In the genomic region with DNA sequence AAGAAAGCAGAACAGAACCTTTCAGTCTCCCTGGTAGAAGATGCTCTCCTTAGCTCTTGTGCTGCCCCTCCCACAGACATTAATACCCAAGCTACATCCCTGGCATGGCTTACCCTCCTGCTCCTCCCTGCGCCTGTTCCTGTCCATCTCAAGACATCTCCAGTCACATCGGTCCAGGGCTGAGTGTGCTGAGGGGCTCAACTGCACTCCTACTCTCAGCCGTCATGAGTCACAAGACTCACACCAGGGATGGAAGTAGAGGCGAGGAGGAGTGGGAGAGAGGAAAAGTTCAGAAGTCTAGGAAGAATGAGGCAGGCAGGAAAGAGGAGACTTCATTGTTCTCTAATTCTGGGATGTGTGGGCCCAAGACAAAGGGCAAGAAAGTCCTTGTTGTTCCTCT, we compare ENCODE assay signal across 20 cellular contexts. TPM values are rescaled to one million over a fixed set of nuclear protein-coding genes. Genes with fewer than 3 reads are reported as not detected.
A peak's percentile ranks its signal among the peaks of the same experiment; 100 is the strongest.
DNase-seq lines count a peak whose midpoint lies in the region; ATAC-seq and TF ChIP-seq lines count a peak whose summit lies in the region.
"Had no signal": no experiment of that assay in that cellular context is flagged by ENCODE, and none has a peak within 500 bp of the region (broad histone marks: within the 10 kb centered on the region; RNA-seq: fewer than 3 reads in every experiment).

No MANE protein-coding gene starts in this region.

- H3K27ac Mint-ChIP-seq in chondrocyte (ENCODE audit: unreplicated experiment): peak overlapping the region; percentile 47
- H3K27ac Mint-ChIP-seq: natural killer cell treated with Interleukin-12 subunit alpha and Interleukin-12 subunit beta and Interleukin-15 and Interleukin-18, amount 100 ng/mL, for 72 hours; T-helper 17 cell had no signal

- ATAC-seq in lower lobe of right lung: no peak
- ATAC-seq in upper lobe of right lung: no peak
- ATAC-seq: gastroesophageal sphincter, T-helper 17 cell had no signal

- H3K27ac ChIP-seq in lower lobe of right lung (peak overlapping the region; percentile 82), upper lobe of right lung (peak overlapping the region; percentile 58)
- H3K27ac ChIP-seq: adrenal gland, cardiac muscle cell, thyroid gland had no signal

- H3K4me3 ChIP-seq in lower lobe of right lung: no peak overlapping the region
- no peak overlapping the region for H3K4me3 ChIP-seq in upper lobe of right lung
- H3K4me3 ChIP-seq in MG63: no peak overlapping the region
- H3K4me3 ChIP-seq: adrenal gland, cardiac muscle cell, gastroesophageal sphincter, thyroid gland had no signal

- no peaks in the 10 kb centered on the region for H3K9me3 Mint-ChIP-seq in chondrocyte (ENCODE audit: low read depth)
- H3K9me3 Mint-ChIP-seq: natural killer cell treated with Interleukin-12 subunit alpha and Interleukin-12 subunit beta and Interleukin-15 and Interleukin-18, amount 100 ng/mL, for 72 hours had no signal

- H3K27me3 Mint-ChIP-seq in chondrocyte (ENCODE audit: low read depth): no peaks in the 10 kb centered on the region

- peak; percentile 98 for DNase-seq in LHCN-M2 (ENCODE audit: low read depth)
- no peak for DNase-seq in chondrocyte (ENCODE audit: low spot score)
- DNase-seq in lower lobe of right lung: no peak
- DNase-seq in upper lobe of right lung: no peak
- DNase-seq in MG63: no peak
- no peak for DNase-seq in cerebellar nuclear complex (lab: John Stamatoyannopoulos, UW)
- DNase-seq in NCI-H2107 treated with DMSO at 0.1 percent for 48 hours (lab: John Stamatoyannopoulos, UW; ENCODE audit: unreplicated experiment): no peak
- DNase-seq in NK-92 (lab: John Stamatoyannopoulos, UW; ENCODE audit: unreplicated experiment): no peak
- DNase-seq: activated CD4-positive, alpha-beta T cell treated with anti-CD3 and anti-CD28 coated beads, Interleukin-2, amount 50 U/mL, for 1 hour; activated gamma-delta T cell; adrenal gland; DND-41; MM.1S; NCI-H1436 treated with DMSO at 0.1 percent for 48 hours; stimulated activated naive CD4-positive, alpha-beta T cell treated with Interleukin-2 at 50 U/mL for 16 hours; T-helper 17 cell had no signal

- H3K9me3 ChIP-seq in lower lobe of right lung (no peaks in the 10 kb centered on the region), upper lobe of right lung (no peaks in the 10 kb centered on the region), MG63 (no peaks in the 10 kb centered on the region)
- H3K9me3 ChIP-seq: adrenal gland, gastroesophageal sphincter, thyroid gland had no signal

- H3K4me1 ChIP-seq in lower lobe of right lung (peaks cover 37% of the 10 kb centered on the region), upper lobe of right lung (peaks cover 33% of the 10 kb centered on the region)

- peaks cover 36% of the 10 kb centered on the region for H3K4me1 Mint-ChIP-seq in chondrocyte (ENCODE audit: low read depth)

- H3K36me3 ChIP-seq in lower lobe of right lung: no peaks in the 10 kb centered on the region
- H3K36me3 ChIP-seq in upper lobe of right lung: no peaks in the 10 kb centered on the region
- no peaks in the 10 kb centered on the region for H3K36me3 ChIP-seq in MG63
- H3K36me3 ChIP-seq: adrenal gland, cardiac muscle cell, gastroesophageal sphincter, thyroid gland had no signal

- no peak overlapping the region for H3K4me3 Mint-ChIP-seq in chondrocyte (ENCODE audit: unreplicated experiment)
- H3K4me3 Mint-ChIP-seq: natural killer cell treated with Interleukin-12 subunit alpha and Interleukin-12 subunit beta and Interleukin-15 and Interleukin-18, amount 100 ng/mL, for 72 hours; T-helper 17 cell had no signal

- intact Hi-C loops in lower lobe of right lung (cut with DNase I) (no loop called here), upper lobe of right lung (cut with DNase I) (no loop called here)

- H3K27me3 ChIP-seq in lower lobe of right lung (ENCODE audit: low read depth): no peaks in the 10 kb centered on the region
- H3K27me3 ChIP-seq in upper lobe of right lung: no peaks in the 10 kb centered on the region
- no peaks in the 10 kb centered on the region for H3K27me3 ChIP-seq in MG63
- H3K27me3 ChIP-seq: adrenal gland, gastroesophageal sphincter, thyroid gland had no signal

- TF ChIP-seq CTCF in chondrocyte (IDR thresholded peaks at IDR 0.05) (no peak), lower lobe of right lung (IDR thresholded peaks at IDR 0.05) (no peak), upper lobe of right lung (IDR thresholded peaks at IDR 0.05) (no peak)

- no peaks in the 10 kb centered on the region for H3K36me3 Mint-ChIP-seq in chondrocyte (ENCODE audit: low read depth)
- H3K36me3 Mint-ChIP-seq: natural killer cell treated with Interleukin-12 subunit alpha and Interleukin-12 subunit beta and Interleukin-15 and Interleukin-18, amount 100 ng/mL, for 72 hours had no signal

RNA-seq across cellular contexts. Expression of a gene that starts 9.2 kb away (rescaled TPM):
- total RNA-seq in LHCN-M2 (2014; rRNA removed) (not detected in 2 replicates), chondrocyte (0.22 to 0.33 TPM (median 0.30 TPM) in 3 replicates), lower lobe of right lung (69.9 TPM), upper lobe of right lung (112 TPM)
- polyA plus RNA-seq in LHCN-M2 (2012): not detected
- total RNA-seq in MG63 (2014; rRNA removed; shearing (Covaris generic); ENCODE audit: low replicate concordance): not detected in 2 replicates
- total RNA-seq: cardiac muscle cell; natural killer cell treated with Interleukin-12 subunit alpha and Interleukin-12 subunit beta and Interleukin-15 and Interleukin-18, amount 100 ng/mL, for 72 hours had no signal

RNA-seq across cellular contexts. Expression of a gene that starts 39.8 kb away (rescaled TPM):
- total RNA-seq in LHCN-M2 (2014; rRNA removed) (11.7 and 20.6 TPM in 2 replicates), chondrocyte (8.9 to 9.3 TPM (median 9.0 TPM) in 3 replicates), lower lobe of right lung (33.4 TPM), upper lobe of right lung (31.3 TPM)
- 6.4 TPM for polyA plus RNA-seq in LHCN-M2 (2012)
- total RNA-seq in MG63 (2014; rRNA removed; shearing (Covaris generic); ENCODE audit: low replicate concordance): 24.3 and 58.4 TPM in 2 replicates

Comparison
In these comparisons a context has a peak if more than half of its experiments do, and no peak if none do; other contexts are left out.
1. RNA of a gene that starts 9.2 kb away (total RNA-seq): 112 TPM in upper lobe of right lung (single experiment) and 69.9 TPM in lower lobe of right lung (single experiment); 0.22 to 0.33 TPM in chondrocyte, not detected in LHCN-M2 and not detected in MG63; every median in the first group is over 10 times any median in the second.